In the genomic region with DNA sequence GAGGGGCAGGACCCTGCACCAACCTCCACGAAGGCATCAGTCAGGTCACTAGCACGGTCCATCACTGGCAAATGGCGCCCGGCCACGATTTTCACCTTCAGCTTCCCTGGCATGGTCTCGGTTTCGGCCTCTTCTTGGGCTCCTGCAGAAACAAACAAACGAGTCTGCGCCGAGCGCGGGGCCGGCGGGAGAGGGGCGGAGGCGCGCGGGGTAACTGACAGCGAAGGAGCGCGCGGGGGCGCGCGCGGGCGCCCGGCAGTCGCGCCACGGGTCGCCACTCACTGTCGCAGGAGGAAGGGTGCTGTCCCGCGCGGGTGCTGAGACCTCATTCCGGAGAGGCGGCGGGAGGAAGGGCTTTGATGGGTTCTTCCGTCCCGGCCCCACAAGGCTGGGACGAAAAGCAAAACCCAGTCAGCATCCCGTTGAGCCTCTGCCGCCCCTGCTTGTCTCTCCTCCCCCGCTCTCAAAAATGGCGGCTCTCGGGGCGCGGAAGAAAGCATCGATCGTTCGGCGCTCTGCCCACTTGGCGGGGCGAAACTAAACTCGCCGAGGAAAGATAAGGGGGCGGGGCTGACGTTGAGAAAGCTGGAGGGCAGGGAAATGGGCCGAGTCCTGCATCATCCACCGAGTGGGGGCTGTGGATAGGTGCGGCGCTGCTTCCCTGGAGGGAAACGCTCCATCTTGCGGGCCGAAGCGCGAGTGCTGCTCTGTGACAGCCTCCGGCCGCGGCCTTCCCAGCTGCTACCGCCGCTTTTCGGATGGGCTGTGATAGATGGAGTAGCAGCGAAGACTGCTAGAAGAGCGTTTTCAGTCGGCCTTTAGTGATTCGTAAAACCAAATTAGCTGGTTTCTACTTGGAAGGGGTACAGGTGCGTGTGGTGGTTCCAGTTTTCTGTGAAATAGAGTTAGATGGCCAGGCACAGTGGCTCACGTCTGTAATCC, we compare ENCODE assay signal across 8 cellular contexts. TPM values are rescaled to one million over a fixed set of nuclear protein-coding genes. Genes with fewer than 3 reads are reported as not detected.
DNase-seq lines count a peak whose midpoint lies in the region; ATAC-seq and TF ChIP-seq lines count a peak whose summit lies in the region.

A gene with protein sequence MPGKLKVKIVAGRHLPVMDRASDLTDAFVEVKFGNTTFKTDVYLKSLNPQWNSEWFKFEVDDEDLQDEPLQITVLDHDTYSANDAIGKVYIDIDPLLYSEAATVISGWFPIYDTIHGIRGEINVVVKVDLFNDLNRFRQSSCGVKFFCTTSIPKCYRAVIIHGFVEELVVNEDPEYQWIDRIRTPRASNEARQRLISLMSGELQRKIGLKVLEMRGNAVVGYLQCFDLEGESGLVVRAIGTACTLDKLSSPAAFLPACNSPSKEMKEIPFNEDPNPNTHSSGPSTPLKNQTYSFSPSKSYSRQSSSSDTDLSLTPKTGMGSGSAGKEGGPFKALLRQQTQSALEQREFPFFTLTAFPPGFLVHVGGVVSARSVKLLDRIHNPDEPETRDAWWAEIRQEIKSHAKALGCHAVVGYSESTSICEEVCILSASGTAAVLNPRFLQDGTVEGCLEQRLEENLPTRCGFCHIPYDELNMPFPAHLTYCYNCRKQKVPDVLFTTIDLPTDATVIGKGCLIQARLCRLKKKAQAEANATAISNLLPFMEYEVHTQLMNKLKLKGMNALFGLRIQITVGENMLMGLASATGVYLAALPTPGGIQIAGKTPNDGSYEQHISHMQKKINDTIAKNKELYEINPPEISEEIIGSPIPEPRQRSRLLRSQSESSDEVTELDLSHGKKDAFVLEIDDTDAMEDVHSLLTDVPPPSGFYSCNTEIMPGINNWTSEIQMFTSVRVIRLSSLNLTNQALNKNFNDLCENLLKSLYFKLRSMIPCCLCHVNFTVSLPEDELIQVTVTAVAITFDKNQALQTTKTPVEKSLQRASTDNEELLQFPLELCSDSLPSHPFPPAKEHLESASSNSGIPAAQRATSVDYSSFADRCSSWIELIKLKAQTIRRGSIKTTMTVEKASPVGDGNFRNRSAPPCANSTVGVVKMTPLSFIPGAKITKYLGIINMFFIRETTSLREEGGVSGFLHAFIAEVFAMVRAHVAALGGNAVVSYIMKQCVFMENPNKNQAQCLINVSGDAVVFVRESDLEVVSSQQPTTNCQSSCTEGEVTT (minus strand): TSS at position 505 of the 942 bp plus-strand sequence. CDS start 392 bp downstream, at position 113.

- H3K9ac ChIP-seq in endodermal cell (ENCODE audit: extremely low read depth, low read length, poor library complexity, severe bottlenecking): peak within 1 kb of the TSS; percentile 63

- H3K4me3 Mint-ChIP-seq in Caco-2 (ENCODE audit: unreplicated experiment) (peak within 1 kb of the TSS; percentile 87), endodermal cell (peak within 1 kb of the TSS; percentile 82)
- peak within 1 kb of the TSS; percentile 92 for H3K4me3 Mint-ChIP-seq in activated CD8-positive, alpha-beta memory T cell treated with anti-CD3 and anti-CD28 coated beads, Interleukin-2, amount 10 ng/mL, durations not matched to agents 7 days and 5 days

- H3K27ac ChIP-seq in endodermal cell (ENCODE audit: low read depth, low read length): peak within 1 kb of the TSS; percentile 86

- no peaks in the 10 kb centered on the region for H3K9me3 Mint-ChIP-seq in Caco-2 (ENCODE audit: unreplicated experiment)
- no peaks in the 10 kb centered on the region for H3K9me3 Mint-ChIP-seq in activated CD8-positive, alpha-beta memory T cell treated with anti-CD3 and anti-CD28 coated beads, Interleukin-2, amount 10 ng/mL, durations not matched to agents 7 days and 5 days (ENCODE audit: low read depth)
- H3K9me3 Mint-ChIP-seq in endodermal cell: peaks cover 3% of the 10 kb centered on the region

- H3K27me3 ChIP-seq in Caco-2 (replicated peaks; ENCODE audit: control insufficient read depth, insufficient read depth, low read length) (no peaks in the 10 kb centered on the region), endodermal cell (ENCODE audit: control insufficient read depth, insufficient read depth, low read length, poor library complexity, severe bottlenecking) (no peaks in the 10 kb centered on the region)

- H3K27ac Mint-ChIP-seq in Caco-2 (ENCODE audit: unreplicated experiment): peak within 1 kb of the TSS; percentile 89
- H3K27ac Mint-ChIP-seq in activated CD8-positive, alpha-beta memory T cell treated with anti-CD3 and anti-CD28 coated beads, Interleukin-2, amount 10 ng/mL, durations not matched to agents 7 days and 5 days: peak within 1 kb of the TSS; percentile 89
- H3K27ac Mint-ChIP-seq in endodermal cell: peak within 1 kb of the TSS; percentile 87

- TF ChIP-seq CTCF in Caco-2 (IDR thresholded peaks at IDR 0.05; ENCODE audit: insufficient read depth in 1 of 2, low read depth in 1 of 2, low read length in 1 of 2, severe bottlenecking in 1 of 2, unreplicated experiment in 1 of 2) (peak in 1 of 2 experiments; percentile 58), GM20000 (IDR thresholded peaks at IDR 0.05; ENCODE audit: extremely low read depth, missing control alignments) (peak; percentile 18), endodermal cell (conservative IDR thresholded peaks at IDR 0.05) (peak; percentile 72)

- WGBS in endodermal cell (ENCODE audit: insufficient coverage in 1 of 2, insufficient read length in 1 of 2), 2 experiments: 2 to 11% methylated on average over 14 to 80 of the region's 80 CpGs

- H3K27me3 Mint-ChIP-seq in Caco-2 (ENCODE audit: insufficient read depth, unreplicated experiment) (no peaks in the 10 kb centered on the region), endodermal cell (ENCODE audit: insufficient read depth) (no peaks in the 10 kb centered on the region)
- H3K27me3 Mint-ChIP-seq in activated CD8-positive, alpha-beta memory T cell treated with anti-CD3 and anti-CD28 coated beads, Interleukin-2, amount 10 ng/mL, durations not matched to agents 7 days and 5 days: peaks cover 16% of the 10 kb centered on the region

- H3K4me3 ChIP-seq in Caco-2 (ENCODE audit: low read depth, low read length): peak within 1 kb of the TSS; percentile 69
- peak within 1 kb of the TSS; percentile 95 for H3K4me3 ChIP-seq in endodermal cell (ENCODE audit: low read length)

- CTCF ChIA-PET in Caco-2 (lab: Charles Lee): interaction anchor here (0.6 to 1.3 kb wide), 5 partner anchors 15 to 88 kb away, joined by 3 to 8 read pairs (median 3); partner anchors contain the start of gene ETNK1
- CTCF ChIA-PET in activated CD8-positive, alpha-beta memory T cell treated with anti-CD3 and anti-CD28 coated beads, Interleukin-2, amount 10 ng/mL, durations not matched to agents 7 days and 5 days (lab: Charles Lee): interaction anchor here (0.6 to 1.7 kb wide), 12 partner anchors 12 to 209 kb away, joined by 3 to 6 read pairs (median 3); no protein-coding TSS in a partner anchor

- DNase-seq in Caco-2 (peak; percentile 100), GM20000 (ENCODE audit: low spot score) (peak; percentile 91), HT-29 (ENCODE audit: low spot score) (peak; percentile 98), endodermal cell (peak; percentile 100), mesenteric fat pad (ENCODE audit: low spot score) (peak; percentile 97)
- DNase-seq in NK-92 treated with Interleukin-12 subunit alpha and Interleukin-12 subunit beta, amount 100 ng/mL, for 24 hours (lab: John Stamatoyannopoulos, UW): peak; percentile 84
- DNase-seq in activated CD8-positive, alpha-beta memory T cell treated with anti-CD3 and anti-CD28 coated beads, Interleukin-2, amount 10 ng/mL, durations not matched to agents 7 days and 5 days: peak; percentile 98
- peak; percentile 77 for DNase-seq in stimulated activated CD8-positive, alpha-beta memory T cell treated with anti-CD3 and anti-CD28 coated beads, Interleukin-15, amount 100 ng/mL, for 24 hours (ENCODE audit: low read depth)

- H3K4me1 ChIP-seq in Caco-2 (peaks cover 8% of the 10 kb centered on the region), endodermal cell (ENCODE audit: control insufficient read depth, insufficient read depth, low read length) (no peaks in the 10 kb centered on the region)

- intact Hi-C loops in Caco-2 (cut with micrococcal nuclease; ENCODE audit: unreplicated experiment): loop anchor here (1.0 to 2.0 kb wide), 6 partner anchors 10 to 88 kb away; partner anchors contain the start of gene ETNK1

- H3K4me1 Mint-ChIP-seq in Caco-2 (ENCODE audit: low read depth, unreplicated experiment) (peaks cover 18% of the 10 kb centered on the region), endodermal cell (peaks cover 10% of the 10 kb centered on the region)
- peaks cover 43% of the 10 kb centered on the region for H3K4me1 Mint-ChIP-seq in activated CD8-positive, alpha-beta memory T cell treated with anti-CD3 and anti-CD28 coated beads, Interleukin-2, amount 10 ng/mL, durations not matched to agents 7 days and 5 days

- TSS peak; percentile 63 for BruUV-seq in Caco-2 (replicated peaks; lab: Mats Ljungman, UMichigan)

- POLR2A ChIA-PET in Caco-2 (lab: Charles Lee): interaction anchor here (0.7 to 2.2 kb wide), 3 partner anchors 15 to 83 kb away, joined by 3 to 37 read pairs (median 5); partner anchors contain the start of gene ETNK1

- no peaks in the 10 kb centered on the region for H3K36me3 ChIP-seq in Caco-2 (ENCODE audit: control insufficient read depth, insufficient read depth, low read length)
- no peaks in the 10 kb centered on the region for H3K36me3 ChIP-seq in endodermal cell (ENCODE audit: control insufficient read depth, insufficient read depth, low read length)

- ATAC-seq in activated CD8-positive, alpha-beta memory T cell treated with anti-CD3 and anti-CD28 coated beads, Interleukin-2, amount 10 ng/mL, durations not matched to agents 7 days and 5 days: peak; percentile 90

- peaks cover 8% of the 10 kb centered on the region for H3K36me3 Mint-ChIP-seq in Caco-2 (ENCODE audit: insufficient read depth, unreplicated experiment)
- peaks cover 26% of the 10 kb centered on the region for H3K36me3 Mint-ChIP-seq in activated CD8-positive, alpha-beta memory T cell treated with anti-CD3 and anti-CD28 coated beads, Interleukin-2, amount 10 ng/mL, durations not matched to agents 7 days and 5 days
- H3K36me3 Mint-ChIP-seq in endodermal cell (ENCODE audit: low read depth): peaks cover 9% of the 10 kb centered on the region

- H3K9me3 ChIP-seq in Caco-2 (no peaks in the 10 kb centered on the region), endodermal cell (ENCODE audit: control insufficient read depth, low read length) (no peaks in the 10 kb centered on the region)

RNA-seq across cellular contexts. Expression of the gene that starts here (rescaled TPM):
- total RNA-seq in Caco-2 (2022) (44.6 and 51.5 TPM in 2 replicates), endodermal cell (10 to 100 TPM; 29.2 to 59.8 TPM), mesenteric fat pad (28.3 TPM)
- 7.4 and 14.4 TPM in 2 replicates for total RNA-seq in HT-29 (2014; rRNA removed; shearing (Covaris generic))
- total RNA-seq in activated CD8-positive, alpha-beta memory T cell treated with anti-CD3 and anti-CD28 coated beads, Interleukin-2, amount 10 ng/mL, durations not matched to agents 7 days and 5 days: 10 to 100 TPM; 41.7 to 51.1 TPM
- 42.4 TPM for polyA plus RNA-seq in endodermal cell (2013, experiment 1 of 2)
- 36.3 TPM for polyA plus RNA-seq in endodermal cell (2013, experiment 2 of 2)

Comparison
In these comparisons a context has a peak if more than half of its experiments do, and no peak if none do; other contexts are left out.
1. Peak in every context shown above with its lines: DNase-seq, ATAC-seq, H3K4me3 ChIP-seq and H3K27ac ChIP-seq.